18 cellular contexts compared by ENCODE assay signal in the genomic region with DNA sequence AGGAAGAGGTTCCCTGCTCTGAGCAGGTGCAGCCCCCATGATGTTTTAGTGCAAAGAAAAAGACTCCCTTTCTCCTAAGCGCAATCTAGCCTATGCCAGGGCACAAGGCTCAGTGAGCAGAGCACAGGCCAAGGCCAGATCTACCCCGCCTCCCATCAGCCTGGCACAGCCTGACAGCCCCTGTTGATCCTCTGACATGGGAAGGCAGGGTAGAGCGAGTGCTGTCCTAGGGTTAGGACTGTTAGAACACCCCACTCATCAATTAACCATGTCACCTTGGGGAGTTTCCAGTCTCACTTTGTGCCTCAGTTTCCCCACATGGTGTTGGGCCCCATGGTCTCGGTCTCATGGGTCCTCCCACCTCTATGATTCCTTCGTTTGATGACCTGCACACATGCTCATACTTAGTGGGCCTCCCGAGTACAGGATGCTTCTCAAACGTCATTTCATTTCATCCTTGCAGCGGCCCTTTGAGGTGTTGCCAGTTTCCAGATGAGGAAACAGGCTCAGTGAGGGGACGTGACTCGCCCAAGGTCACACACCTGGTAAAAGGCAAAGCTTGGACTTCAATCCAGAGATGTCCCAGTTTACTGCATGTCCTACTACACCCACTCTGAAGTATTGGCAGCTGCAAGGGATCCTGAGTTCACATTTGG.
DNase-seq lines count a peak whose midpoint lies in the region; ATAC-seq, FAIRE-seq and TF ChIP-seq lines count a peak whose summit lies in the region.
"Had no signal": no experiment of that assay in that cellular context is flagged by ENCODE, and none has a peak within 500 bp of the region (broad histone marks: within the 10 kb centered on the region; RNA-seq: fewer than 3 reads in every experiment).

No MANE protein-coding gene starts in this region.

- peak overlapping the region; percentile 9 for H3K4me2 ChIP-seq in endothelial cell of umbilical vein (ENCODE audit: insufficient read depth, low read length)
- H3K4me2 ChIP-seq: A549 had no signal

- H3K9me3 Mint-ChIP-seq in neural crest cell = no peaks in the 10 kb centered on the region
- H3K9me3 Mint-ChIP-seq: CD4-positive, alpha-beta T cell; H9 had no signal

- no peaks in the 10 kb centered on the region for H4K20me1 ChIP-seq in endothelial cell of umbilical vein (replicated peaks; ENCODE audit: control insufficient read depth, extremely low read depth, insufficient read depth, low read length)

- H3K27me3 ChIP-seq in left ventricle myocardium inferior (ENCODE audit: low read depth) (no peaks in the 10 kb centered on the region), endothelial cell of umbilical vein (ENCODE audit: control insufficient read depth in 2 of 2, insufficient read depth in 2 of 2, low read length in 2 of 2) (peaks cover 0 to 2% of the 10 kb centered on the region in 2 experiments)

- CTCF ChIA-PET in endothelial cell of umbilical vein (lab: Charles Lee) = interaction anchor here (1.0 kb wide), 1 partner anchor 278 kb away, joined by 4 read pairs; no protein-coding TSS in a partner anchor

- no peaks in the 10 kb centered on the region for H3K27me3 Mint-ChIP-seq in neural crest cell (ENCODE audit: low read depth)

- H3K9me3 ChIP-seq in left ventricle myocardium inferior (replicated peaks) = no peaks in the 10 kb centered on the region
- no peaks in the 10 kb centered on the region for H3K9me3 ChIP-seq in endothelial cell of umbilical vein (replicated peaks; ENCODE audit: control insufficient read depth, insufficient read depth, low read length)
- H3K9me3 ChIP-seq: A549, Caco-2 had no signal

- TF ChIP-seq POLR2A in endothelial cell of umbilical vein (IDR thresholded peaks at IDR 0.05; ENCODE audit: low read depth, low read length) = no peak

- no peak for ATAC-seq in Right ventricle myocardium inferior

- H3K4me3 ChIP-seq in left ventricle myocardium inferior (no peak overlapping the region), endothelial cell of umbilical vein (replicated peaks in 1 of 3; ENCODE audit: insufficient read depth in 1 of 3, low read depth in 1 of 3, low read length in 3 of 3) (no peak overlapping the region)
- H3K4me3 ChIP-seq: A549 had no signal

- dilution Hi-C loops in endothelial cell of umbilical vein (cut with MboI; ENCODE audit: extremely low pct_ligation_motif_present, low sequenced_read_pairs) = no loop called here

- H3K27ac ChIP-seq in left ventricle myocardium inferior (replicated peaks) (no peak overlapping the region), endothelial cell of umbilical vein (ENCODE audit: insufficient read depth, low read depth, low read length) (no peak overlapping the region)
- H3K27ac ChIP-seq: 22Rv1, A549, C4-2B had no signal

- no TSS peak for BruUV-seq in endothelial cell of umbilical vein (replicated peaks; lab: Mats Ljungman, UMichigan)

- no peak overlapping the region for H3K4me3 Mint-ChIP-seq in neural crest cell
- H3K4me3 Mint-ChIP-seq: CD4-positive, alpha-beta T cell; H9 had no signal

- no peaks in the 10 kb centered on the region for H3K36me3 Mint-ChIP-seq in neural crest cell (ENCODE audit: low read depth)

- H3K4me1 Mint-ChIP-seq in neural crest cell = no peaks in the 10 kb centered on the region

- DNase-seq in Right ventricle myocardium inferior (ENCODE audit: missing footprints) (peak; percentile 17), left ventricle myocardium inferior (no peak), endothelial cell of umbilical vein (ENCODE audit: low read depth, low spot score) (no peak), neural crest cell (ENCODE audit: low read depth, low spot score) (no peak), midbrain (lab: John Stamatoyannopoulos, UW) (no peak), GM03348 (ENCODE audit: low spot score) (no peak), RKO (ENCODE audit: low spot score) (no peak)
- DNase-seq: AML-193; Caco-2; CD4-positive, alpha-beta T cell; H9 had no signal

- no peaks in the 10 kb centered on the region for H3K79me2 ChIP-seq in endothelial cell of umbilical vein (ENCODE audit: control insufficient read depth, insufficient read depth, low read length)

- no peak overlapping the region for H3K9ac ChIP-seq in endothelial cell of umbilical vein (replicated peaks; ENCODE audit: extremely low read depth, insufficient read depth, low read length)

- peak overlapping the region; percentile 15 for H2AFZ ChIP-seq in endothelial cell of umbilical vein (ENCODE audit: low read depth, low read length)

- intact Hi-C loops in Right ventricle myocardium inferior (cut with DNase I) (loop anchor here (5.0 kb wide), 1 partner anchor 46 kb away; no protein-coding TSS in a partner anchor), left ventricle myocardium inferior (cut with micrococcal nuclease) (no loop called here), endothelial cell of umbilical vein (cut with micrococcal nuclease) (no loop called here)

- POLR2A ChIA-PET in endothelial cell of umbilical vein (lab: Charles Lee) = no interaction called here

- TF ChIP-seq CTCF in left ventricle myocardium inferior (IDR thresholded peaks at IDR 0.05; ENCODE audit: borderline replicate concordance) = no peak
- no peak for TF ChIP-seq CTCF in endothelial cell of umbilical vein (IDR thresholded peaks at IDR 0.05; ENCODE audit: extremely low read depth in 1 of 2, insufficient read depth in 1 of 2, low read depth in 1 of 2, low read length in 2 of 2)
- no peak for TF ChIP-seq CTCF in neural crest cell (conservative IDR thresholded peaks at IDR 0.05)

- FAIRE-seq in endothelial cell of umbilical vein (lab: Jason Lieb, UNC) = no peak
- FAIRE-seq: A549, D721Med, G401.6, GM12892, H1 had no signal

- H3K36me3 ChIP-seq in left ventricle myocardium inferior = no peaks in the 10 kb centered on the region
- no peaks in the 10 kb centered on the region for H3K36me3 ChIP-seq in endothelial cell of umbilical vein (ENCODE audit: control insufficient read depth in 2 of 2, extremely low read depth in 1 of 2, insufficient read depth in 2 of 2, low read length in 2 of 2)

- H3K27ac Mint-ChIP-seq in neural crest cell (ENCODE audit: unreplicated experiment) = peak overlapping the region; percentile 23
- H3K27ac Mint-ChIP-seq: CD4-positive, alpha-beta T cell; H9 had no signal

- peaks cover 52% of the 10 kb centered on the region for H3K4me1 ChIP-seq in left ventricle myocardium inferior
- no peaks in the 10 kb centered on the region for H3K4me1 ChIP-seq in endothelial cell of umbilical vein (ENCODE audit: control insufficient read depth, extremely low read depth, insufficient read depth, low read length)
- H3K4me1 ChIP-seq: A549, Caco-2 had no signal

- H3K9me1 ChIP-seq in endothelial cell of umbilical vein (replicated peaks; ENCODE audit: control insufficient read depth, extremely low read depth, insufficient read depth, low read length) = no peaks in the 10 kb centered on the region

TF ChIP-seq in endothelial cell of umbilical vein, 7 proteins besides CTCF, POLR2A, EP300 and RAD21:
- TF ChIP-seq GATA2 (IDR thresholded peaks at IDR 0.05; ENCODE audit: insufficient read depth, insufficient read length, low read depth, low read length) (no peak), JUN (IDR thresholded peaks at IDR 0.05; ENCODE audit: borderline replicate concordance, insufficient read depth, insufficient read length, low read depth) (no peak), EZH2 (IDR thresholded peaks at IDR 0.05; ENCODE audit: borderline replicate concordance, low read depth, low read length, severe bottlenecking) (no peak), FOS (IDR thresholded peaks at IDR 0.05; ENCODE audit: borderline replicate concordance, insufficient read depth, low read length) (no peak), POLR2AphosphoS5 (IDR thresholded peaks at IDR 0.05; ENCODE audit: insufficient read depth, low read depth, low read length) (no peak), MYC (IDR thresholded peaks at IDR 0.05; ENCODE audit: low read depth, low read length) (no peak)
- TF ChIP-seq, protein P1, sequence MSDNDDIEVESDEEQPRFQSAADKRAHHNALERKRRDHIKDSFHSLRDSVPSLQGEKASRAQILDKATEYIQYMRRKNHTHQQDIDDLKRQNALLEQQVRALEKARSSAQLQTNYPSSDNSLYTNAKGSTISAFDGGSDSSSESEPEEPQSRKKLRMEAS (IDR thresholded peaks at IDR 0.05; ENCODE audit: insufficient read depth, insufficient read length) = no peak
